ENCODE assay signal across 18 cellular contexts in genomic region chr6:160831751-160832150, GRCh38.
DNase-seq lines count a peak whose midpoint lies in the region; ATAC-seq and TF ChIP-seq lines count a peak whose summit lies in the region.
"Had no signal": no experiment of that assay in that cellular context is flagged by ENCODE, and none has a peak within 500 bp of the region (broad histone marks: within the 10 kb centered on the region; RNA-seq: fewer than 3 reads in every experiment).

No MANE protein-coding gene starts in this region.

- no peaks in the 10 kb centered on the region for H4K20me1 ChIP-seq in neural progenitor cell (ENCODE audit: low read depth)
- H4K20me1 ChIP-seq: BLaER1 treated with 17β-estradiol and CSF1 and Interleukin-3, amounts not matched to agents 10 nM and 100 nM had no signal

- no peak overlapping the region for H3K4me2 ChIP-seq in neural progenitor cell
- H3K4me2 ChIP-seq: BLaER1 treated with 17β-estradiol and CSF1 and Interleukin-3, amounts not matched to agents 10 nM and 100 nM had no signal

- CTCF ChIA-PET in Panc1 (lab: Charles Lee): no interaction called here

- no TSS peak for BruUV-seq in Panc1 (replicated peaks; lab: Mats Ljungman, UMichigan)

- H3K27ac ChIP-seq in Panc1 (ENCODE audit: low read length) (peak overlapping the region; percentile 54; the same call in 1 of the 2 replicates), foreskin keratinocyte (no peak overlapping the region), neural progenitor cell (peak overlapping the region; percentile 57)
- H3K27ac ChIP-seq: BLaER1 treated with 17β-estradiol and CSF1 and Interleukin-3, amounts not matched to agents 10 nM and 100 nM had no signal

- no peak overlapping the region for H3K9ac ChIP-seq in neural progenitor cell
- H3K9ac ChIP-seq: BLaER1 treated with 17β-estradiol and CSF1 and Interleukin-3, amounts not matched to agents 10 nM and 100 nM had no signal

- H3K4me1 ChIP-seq in Panc1 (ENCODE audit: control insufficient read depth, insufficient read depth, low read length) (no peaks in the 10 kb centered on the region), foreskin keratinocyte (no peaks in the 10 kb centered on the region), neural progenitor cell (peaks cover 13% of the 10 kb centered on the region), mucosa of descending colon (ENCODE audit: low read depth) (no peaks in the 10 kb centered on the region)
- H3K4me1 ChIP-seq: BLaER1 treated with 17β-estradiol and CSF1 and Interleukin-3, amounts not matched to agents 10 nM and 100 nM had no signal

- H3K27me3 ChIP-seq in Panc1 (ENCODE audit: control insufficient read depth, insufficient read depth, low read length) (no peaks in the 10 kb centered on the region), foreskin keratinocyte (no peaks in the 10 kb centered on the region), neural progenitor cell (no peaks in the 10 kb centered on the region)
- H3K27me3 ChIP-seq: BLaER1 treated with 17β-estradiol and CSF1 and Interleukin-3, amounts not matched to agents 10 nM and 100 nM had no signal

- ATAC-seq in Panc1 (peak; percentile 56; the same call in 1 of the 2 replicates), foreskin keratinocyte (no peak), mucosa of descending colon (no peak), HG03457 (IDR thresholded peaks at IDR 0.05; ENCODE audit: unreplicated experiment) (no peak)
- ATAC-seq: GM12878 had no signal

- H3K9me3 Mint-ChIP-seq in neural progenitor cell: no peaks in the 10 kb centered on the region

- H3K4me3 ChIP-seq in Panc1 (ENCODE audit: low read depth in 2 of 2, low read length in 2 of 2): no peak overlapping the region
- no peak overlapping the region for H3K4me3 ChIP-seq in neural progenitor cell
- no peak overlapping the region for H3K4me3 ChIP-seq in mucosa of descending colon
- H3K4me3 ChIP-seq: BLaER1 treated with 17β-estradiol and CSF1 and Interleukin-3, amounts not matched to agents 10 nM and 100 nM; GM12878 had no signal

- intact Hi-C loops in Panc1 (cut with micrococcal nuclease; ENCODE audit: unreplicated experiment) (no loop called here), mucosa of descending colon (cut with DNase I, micrococcal nuclease) (no loop called here)

- POLR2A ChIA-PET in Panc1 (lab: Charles Lee): no interaction called here

- no peaks in the 10 kb centered on the region for H3K79me2 ChIP-seq in neural progenitor cell (ENCODE audit: low read depth)

- DNase-seq in COLO829 (ENCODE audit: low spot score) (peak; percentile 14), Panc1 (ENCODE audit: low read depth, low spot score) (no peak), foreskin keratinocyte (peak; percentile 11 to 30), neural progenitor cell (ENCODE audit: low spot score) (peak; percentile 37), mucosa of descending colon (no peak)
- DNase-seq in activated CD4-positive, alpha-beta T cell treated with anti-CD3 and anti-CD28 coated beads for 48 hours: no peak
- DNase-seq: CD8-positive, alpha-beta memory T cell; DND-41; GDM1; NCI-H1436; NCI-H2029; NCI-H2171; NCI-H446; NCI-H69; SHP77 treated with DMSO at 0.1 percent for 48 hours had no signal

- no peak overlapping the region for H3K27ac Mint-ChIP-seq in neural progenitor cell
- H3K27ac Mint-ChIP-seq: CD8-positive, alpha-beta memory T cell had no signal

- in situ Hi-C loops in Panc1 (cut with HindIII; ENCODE audit: low pct_unique_long_range_greater_than_20kb, low sequenced_read_pairs): loop anchor here (5.0 kb wide), 1 partner anchor 56 kb away; no protein-coding TSS in a partner anchor

- H3K9me3 ChIP-seq in Panc1 (ENCODE audit: control insufficient read depth, insufficient read depth, low read depth, low read length): no peaks in the 10 kb centered on the region
- H3K9me3 ChIP-seq in neural progenitor cell (ENCODE audit: low read depth): no peaks in the 10 kb centered on the region
- H3K9me3 ChIP-seq in mucosa of descending colon: no peaks in the 10 kb centered on the region
- H3K9me3 ChIP-seq: BLaER1 treated with 17β-estradiol and CSF1 and Interleukin-3, amounts not matched to agents 10 nM and 100 nM had no signal

- no peak overlapping the region for H3K4me3 Mint-ChIP-seq in neural progenitor cell
- H3K4me3 Mint-ChIP-seq: CD8-positive, alpha-beta memory T cell had no signal

- no peaks in the 10 kb centered on the region for H3K36me3 ChIP-seq in Panc1 (ENCODE audit: control insufficient read depth, insufficient read depth, low read length)
- H3K36me3 ChIP-seq in neural progenitor cell: no peaks in the 10 kb centered on the region
- no peaks in the 10 kb centered on the region for H3K36me3 ChIP-seq in mucosa of descending colon (ENCODE audit: low read depth)
- H3K36me3 ChIP-seq: BLaER1 treated with 17β-estradiol and CSF1 and Interleukin-3, amounts not matched to agents 10 nM and 100 nM had no signal

- peaks cover 4% of the 10 kb centered on the region for H3K4me1 Mint-ChIP-seq in neural progenitor cell
- H3K4me1 Mint-ChIP-seq: CD8-positive, alpha-beta memory T cell had no signal

- no peaks in the 10 kb centered on the region for H3K27me3 Mint-ChIP-seq in neural progenitor cell (ENCODE audit: insufficient read depth, low read depth)

- no peaks in the 10 kb centered on the region for H3K36me3 Mint-ChIP-seq in neural progenitor cell
- H3K36me3 Mint-ChIP-seq: CD8-positive, alpha-beta memory T cell had no signal

- H3F3A ChIP-seq in neural progenitor cell (ENCODE audit: low read depth): peaks cover 6% of the 10 kb centered on the region

- no peak overlapping the region for H2AFZ ChIP-seq in neural progenitor cell (replicated peaks)

- TF ChIP-seq CTCF in Panc1 (IDR thresholded peaks at IDR 0.05): no peak
- TF ChIP-seq CTCF in foreskin keratinocyte (conservative IDR thresholded peaks at IDR 0.05): no peak
- no peak for TF ChIP-seq CTCF in neural progenitor cell (IDR thresholded peaks at IDR 0.05)
- no peak for TF ChIP-seq CTCF in mucosa of descending colon (IDR thresholded peaks at IDR 0.05)

Comparison
In these comparisons a context has a peak if more than half of its experiments do, and no peak if none do; other contexts are left out.
1. DNase-seq: peak in COLO829 (single experiment), foreskin keratinocyte (2 of 2) and neural progenitor cell (single experiment); none in Panc1 (single experiment), mucosa of descending colon (0 of 3) and activated CD4-positive, alpha-beta T cell treated with anti-CD3 and anti-CD28 coated beads for 48 hours (single experiment).